In the genomic region with DNA sequence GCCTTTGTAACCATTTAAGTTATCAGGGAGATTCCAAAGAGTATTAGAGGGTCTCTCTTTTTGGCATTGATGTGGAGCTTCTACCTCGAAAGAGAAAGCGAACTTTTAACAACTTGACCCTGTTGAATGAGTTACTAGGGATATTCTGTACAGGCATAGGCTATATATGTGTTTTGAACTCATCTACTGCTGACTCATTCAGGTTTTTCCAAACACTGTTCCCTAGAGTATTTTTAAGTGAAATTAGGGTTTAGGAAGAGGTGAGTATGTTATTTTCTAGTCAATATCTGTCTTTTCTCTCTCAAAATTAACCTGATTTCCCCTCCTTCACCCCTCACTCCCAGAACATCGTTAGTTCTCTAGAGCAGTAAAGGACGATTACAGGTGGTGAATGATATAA, we compare ENCODE assay signal across 21 cellular contexts. TPM values are rescaled to one million over a fixed set of nuclear protein-coding genes. Genes with fewer than 3 reads are reported as not detected.
DNase-seq lines count a peak whose midpoint lies in the region; ATAC-seq and TF ChIP-seq lines count a peak whose summit lies in the region.
"Had no signal": no experiment of that assay in that cellular context is flagged by ENCODE, and none has a peak within 500 bp of the region (broad histone marks: within the 10 kb centered on the region; RNA-seq: fewer than 3 reads in every experiment).

No MANE protein-coding gene starts in this region.

- no peaks in the 10 kb centered on the region for H4K20me1 ChIP-seq in fibroblast of lung (ENCODE audit: control insufficient read depth, extremely low read depth, insufficient read depth, low read length)
- H4K20me1 ChIP-seq: BLaER1 treated with 17β-estradiol and CSF1 and Interleukin-3, amounts not matched to agents 10 nM and 100 nM had no signal

- no peak for ATAC-seq in natural killer cell
- no peak for ATAC-seq in natural killer cell treated with Interleukin-12 subunit alpha and Interleukin-12 subunit beta and Interleukin-15 and Interleukin-18, amount 100 ng/mL, for 72 hours
- no peak for ATAC-seq in gastrocnemius medialis
- no peak for ATAC-seq in GM19397 (IDR thresholded peaks at IDR 0.05; ENCODE audit: unreplicated experiment)
- ATAC-seq: activated CD4-positive, CD25-positive, alpha-beta regulatory T cell treated with anti-CD3 and anti-CD28 coated beads, Interleukin-2, amount 50 U/mL, for 24 hours; activated naive CD4-positive, alpha-beta T cell treated with anti-CD3 and anti-CD28 coated beads, Interleukin-2, amount 50 U/mL, for 72 hours; foreskin keratinocyte; T-cell had no signal

- no peak for DNase-seq in natural killer cell
- no peak for DNase-seq in natural killer cell treated with Interleukin-12 subunit alpha and Interleukin-12 subunit beta and Interleukin-15 and Interleukin-18, amount 100 ng/mL, for 72 hours (ENCODE audit: low spot score)
- peak in 1 of 2 donors; percentile 9 for DNase-seq in fibroblast of lung (ENCODE audit: low read depth in 2 of 2)
- no peak for DNase-seq in gastrocnemius medialis
- DNase-seq in stimulated activated naive CD4-positive, alpha-beta T cell treated with Interleukin-2 at 50 U/mL for 16 hours (lab: John Stamatoyannopoulos, UW): no peak
- DNase-seq in COR-L47 (lab: John Stamatoyannopoulos, UW): no peak
- DNase-seq in amniotic stem cell (lab: John Stamatoyannopoulos, UW): no peak
- DNase-seq: activated CD8-positive, alpha-beta memory T cell treated with anti-CD3 and anti-CD28 coated beads, Interleukin-2, amount 50 U/mL, for 48 hours; cerebellar nuclear complex; foreskin keratinocyte; GOT3; naive B cell; NCI-H510A treated with DMSO at 0.1 percent for 48 hours; PC-9; T-cell had no signal

- no peak overlapping the region for H3K27ac Mint-ChIP-seq in natural killer cell
- H3K27ac Mint-ChIP-seq in natural killer cell treated with Interleukin-12 subunit alpha and Interleukin-12 subunit beta and Interleukin-15 and Interleukin-18, amount 100 ng/mL, for 72 hours: no peak overlapping the region
- H3K27ac Mint-ChIP-seq: activated CD4-positive, alpha-beta memory T cell treated with anti-CD3 and anti-CD28 coated beads for 36 hours; activated naive CD4-positive, alpha-beta T cell treated with anti-CD3 and anti-CD28 coated beads, Interleukin-2, amount 50 U/mL, for 72 hours; T-cell had no signal

- peak overlapping the region in 1 of 4 experiments; percentile 95 for H3K4me3 ChIP-seq in fibroblast of lung (replicated peaks in 1 of 4; ENCODE audit: control extremely low read depth in 1 of 4, insufficient read depth in 1 of 4, low read depth in 3 of 4, low read length in 4 of 4)
- H3K4me3 ChIP-seq in gastrocnemius medialis: peak overlapping the region in 2 of 4 donors; percentile 81 to 96
- H3K4me3 ChIP-seq: PC-9 had no signal

- H3K27ac ChIP-seq in fibroblast of lung (ENCODE audit: insufficient read depth, low read length) (no peak overlapping the region), gastrocnemius medialis (peak overlapping the region; percentile 84 to 93 (median 90))
- H3K27ac ChIP-seq: BLaER1 treated with 17β-estradiol and CSF1 and Interleukin-3, amounts not matched to agents 10 nM and 100 nM; foreskin keratinocyte; PC-9; transverse colon had no signal

- TF ChIP-seq CTCF in natural killer cell (IDR thresholded peaks at IDR 0.05) (no peak), fibroblast of lung (conservative IDR thresholded peaks at IDR 0.05 in 1 of 2, IDR thresholded peaks at IDR 0.05 in 1 of 2; ENCODE audit: low read depth in 1 of 2, low read length in 2 of 2) (no peak), gastrocnemius medialis (IDR thresholded peaks at IDR 0.05 in 4 of 5, conservative IDR thresholded peaks at IDR 0.05 in 1 of 5) (no peak)

- H3K36me3 ChIP-seq in fibroblast of lung (ENCODE audit: control insufficient read depth, insufficient read depth, low read length) (no peaks in the 10 kb centered on the region), gastrocnemius medialis (no peaks in the 10 kb centered on the region)
- H3K36me3 ChIP-seq: BLaER1 treated with 17β-estradiol and CSF1 and Interleukin-3, amounts not matched to agents 10 nM and 100 nM; transverse colon had no signal

- no peaks in the 10 kb centered on the region for H3K9me3 Mint-ChIP-seq in natural killer cell
- peaks cover 1% of the 10 kb centered on the region for H3K9me3 Mint-ChIP-seq in natural killer cell treated with Interleukin-12 subunit alpha and Interleukin-12 subunit beta and Interleukin-15 and Interleukin-18, amount 100 ng/mL, for 72 hours

- peaks cover 12 to 26% of the 10 kb centered on the region in 2 donors for H3K27me3 Mint-ChIP-seq in natural killer cell (ENCODE audit: low read depth in 2 of 2)
- peaks cover 12 to 19% of the 10 kb centered on the region in 2 donors for H3K27me3 Mint-ChIP-seq in natural killer cell treated with Interleukin-12 subunit alpha and Interleukin-12 subunit beta and Interleukin-15 and Interleukin-18, amount 100 ng/mL, for 72 hours

- no peak for TF ChIP-seq POLR2A in gastrocnemius medialis (IDR thresholded peaks at IDR 0.05)

- H3K4me1 ChIP-seq in fibroblast of lung (ENCODE audit: control insufficient read depth, extremely low read depth, insufficient read depth, low read length): peaks cover 10% of the 10 kb centered on the region
- peaks cover 19 to 23% of the 10 kb centered on the region in 2 donors for H3K4me1 ChIP-seq in gastrocnemius medialis

- H3K4me3 Mint-ChIP-seq in natural killer cell: peak overlapping the region; percentile 77
- no peak overlapping the region for H3K4me3 Mint-ChIP-seq in natural killer cell treated with Interleukin-12 subunit alpha and Interleukin-12 subunit beta and Interleukin-15 and Interleukin-18, amount 100 ng/mL, for 72 hours

- peaks cover 22% of the 10 kb centered on the region for H3K79me2 ChIP-seq in fibroblast of lung (ENCODE audit: control insufficient read depth, insufficient read depth, low read length)

- H3K27me3 ChIP-seq in fibroblast of lung (ENCODE audit: control insufficient read depth, insufficient read depth, low read length): no peaks in the 10 kb centered on the region
- no peaks in the 10 kb centered on the region for H3K27me3 ChIP-seq in gastrocnemius medialis
- H3K27me3 ChIP-seq: transverse colon had no signal

- no peaks in the 10 kb centered on the region for H3K36me3 Mint-ChIP-seq in natural killer cell
- H3K36me3 Mint-ChIP-seq in natural killer cell treated with Interleukin-12 subunit alpha and Interleukin-12 subunit beta and Interleukin-15 and Interleukin-18, amount 100 ng/mL, for 72 hours: peaks cover 2% of the 10 kb centered on the region
- H3K36me3 Mint-ChIP-seq: activated CD4-positive, alpha-beta memory T cell treated with anti-CD3 and anti-CD28 coated beads for 36 hours; T-cell had no signal

- in situ Hi-C loops in gastrocnemius medialis (cut with MboI; ENCODE audit: low sequenced_read_pairs in 4 of 4): loop anchor here in 1 of 4 donors (25.0 kb wide), 1 partner anchor 244 kb away; no protein-coding TSS in a partner anchor

- H2AFZ ChIP-seq in fibroblast of lung (ENCODE audit: low read length): no peak overlapping the region
- H2AFZ ChIP-seq: PC-9 had no signal

- peak overlapping the region; percentile 89 for H3K4me2 ChIP-seq in fibroblast of lung (ENCODE audit: extremely low read depth, insufficient read depth, low read length)

- intact Hi-C loops in natural killer cell (cut with micrococcal nuclease): no loop called here
- intact Hi-C loops in gastrocnemius medialis (cut with DNase I; ENCODE audit: low total_unique reads): loop anchor here (5.0 kb wide), 1 partner anchor 64 kb away; no protein-coding TSS in a partner anchor

- H3K9me3 ChIP-seq in fibroblast of lung (ENCODE audit: control insufficient read depth, insufficient read depth, low read depth, low read length) (no peaks in the 10 kb centered on the region), gastrocnemius medialis (no peaks in the 10 kb centered on the region)
- H3K9me3 ChIP-seq: transverse colon had no signal

- H3K4me1 Mint-ChIP-seq in natural killer cell: peaks cover 26 to 31% of the 10 kb centered on the region in 2 donors
- H3K4me1 Mint-ChIP-seq in natural killer cell treated with Interleukin-12 subunit alpha and Interleukin-12 subunit beta and Interleukin-15 and Interleukin-18, amount 100 ng/mL, for 72 hours (ENCODE audit: low read depth in 2 of 2): peaks cover 13 to 19% of the 10 kb centered on the region in 2 donors

- no peak overlapping the region for H3K9ac ChIP-seq in fibroblast of lung (ENCODE audit: insufficient read depth, low read length)
- H3K9ac ChIP-seq: BLaER1 treated with 17β-estradiol and CSF1 and Interleukin-3, amounts not matched to agents 10 nM and 100 nM had no signal

RNA-seq across cellular contexts. Expression of gene TLN2, which starts 2.8 kb away (rescaled TPM):
- total RNA-seq in natural killer cell (1 to 10 TPM in 2 of 3 donors, under 1 TPM in 1; 0.70 to 2.4 (median 1.2) TPM), fibroblast of lung (28.8 and 51.2 TPM in 2 replicates), gastrocnemius medialis (10 to 100 TPM in 3 of 4 donors, 1 to 10 TPM in 1; 7.4 to 46.0 (median 11.4) TPM)
- total RNA-seq in natural killer cell treated with Interleukin-12 subunit alpha and Interleukin-12 subunit beta and Interleukin-15 and Interleukin-18, amount 100 ng/mL, for 72 hours: under 1 TPM; 0.47 to 0.90 TPM
- polyA plus RNA-seq in fibroblast of lung: 4.6 and 16.3 TPM in 2 replicates
- polyA plus RNA-seq in fibroblast of lung (2012): 6.2 and 20.1 TPM in 2 replicates
- polyA minus RNA-seq in fibroblast of lung (ENCODE audit: low replicate concordance): 23.1 and 94.7 TPM in 2 replicates
